Comparison of ENCODE assay signal across 35 cellular contexts in the genomic region with DNA sequence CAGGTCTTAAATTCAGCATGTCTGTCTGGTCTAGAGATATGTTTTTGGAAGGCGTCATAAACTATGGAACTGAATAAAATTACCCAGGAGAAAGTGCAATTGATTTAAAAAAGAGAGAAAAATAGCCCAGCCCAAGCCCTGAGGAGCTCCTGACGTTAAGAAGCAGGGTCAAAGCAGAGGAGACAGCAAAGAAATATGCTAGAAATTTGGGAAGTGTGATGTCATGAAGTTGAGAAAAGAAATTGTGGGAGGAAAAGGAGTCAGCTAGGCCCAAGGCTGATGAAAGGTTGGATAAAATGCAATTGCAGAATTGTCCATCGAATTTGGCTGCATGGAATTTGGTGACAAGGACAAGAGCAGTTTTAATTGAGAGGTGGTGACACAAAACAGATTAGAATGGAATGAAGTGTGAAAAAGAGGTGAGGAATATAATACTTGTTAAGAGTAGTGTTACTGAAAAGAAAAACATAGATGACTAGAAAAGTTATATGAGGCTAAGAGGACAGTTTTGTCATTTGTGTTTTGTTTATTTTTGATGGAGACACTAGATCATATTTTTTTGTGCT.
DNase-seq lines count a peak whose midpoint lies in the region; ATAC-seq, FAIRE-seq and TF ChIP-seq lines count a peak whose summit lies in the region.
"Had no signal": no experiment of that assay in that cellular context is flagged by ENCODE, and none has a peak within 500 bp of the region (broad histone marks: within the 10 kb centered on the region; RNA-seq: fewer than 3 reads in every experiment).

No MANE protein-coding gene starts in this region.

- intact Hi-C loops in Right ventricle myocardium superior (cut with DNase I) (no loop called here), cardiac septum (cut with DNase I) (no loop called here), psoas muscle (cut with DNase I) (no loop called here)

- H3K4me1 ChIP-seq in astrocyte (ENCODE audit: insufficient read depth, low read length) (no peaks in the 10 kb centered on the region), psoas muscle (no peaks in the 10 kb centered on the region), hepatocyte (ENCODE audit: insufficient read depth) (no peaks in the 10 kb centered on the region)
- H3K4me1 ChIP-seq: testis had no signal

- DNase-seq in Right ventricle myocardium superior (no peak), cardiac septum (ENCODE audit: low spot score) (no peak), astrocyte (ENCODE audit: low read depth) (peak; percentile 29), fibroblast of the aortic adventitia (ENCODE audit: low read depth) (peak; percentile 36), psoas muscle (no peak), hepatocyte (ENCODE audit: low spot score) (no peak)
- DNase-seq in stimulated activated CD4-positive, alpha-beta T cell treated with anti-CD3 and anti-CD28 coated beads, Interleukin-2, amount 100 ng/mL, for 48 hours: no peak
- DNase-seq: 8988T; activated CD4-positive, alpha-beta T cell treated with anti-CD3 and anti-CD28 coated beads, Interleukin-2, amount 50 U/mL, for 48 hours; activated CD4-positive, CD25-positive, alpha-beta regulatory T cell treated with anti-CD3 and anti-CD28 coated beads, Interleukin-2, amount 50 U/mL, for 72 hours; activated naive CD4-positive, alpha-beta T cell treated with Interleukin-2 at 50 U/mL for 16 hours; activated T-cell treated with anti-CD3 and anti-CD28 coated beads, Interleukin-2, amount 50 U/mL, for 72 hours; AML-193; Calu3; CD4-positive, CD25-positive, alpha-beta regulatory T cell; DMS79 treated with DMSO at 0.1 percent for 48 hours; effector CD8-positive, alpha-beta T cell; GOT3; Karpas-422; kidney; natural killer cell; NCI-H1417; NCI-H2029; NCI-H2227 treated with DMSO at 0.1 percent for 48 hours; NCI-H526 treated with DMSO at 0.1 percent for 48 hours; NK-92 treated with Interleukin-12 subunit alpha and Interleukin-12 subunit beta, amount 100 ng/mL, for 24 hours; occipital lobe; PC-3; T-helper 17 cell; testis had no signal

- H3K4me3 Mint-ChIP-seq in astrocyte (ENCODE audit: unreplicated experiment): no peak overlapping the region
- H3K4me3 Mint-ChIP-seq: activated T-cell treated with anti-CD3 and anti-CD28 coated beads, Interleukin-2, amount 50 U/mL, for 72 hours; brain; CD4-positive, CD25-positive, alpha-beta regulatory T cell; natural killer cell; stimulated activated memory B cell treated with anti-CD40 and anti-IgM and Interleukin-4, amounts not matched to agents 10 μg/mL and 1 μg/mL and 100 μg/mL, for 72 hours; T-helper 17 cell had no signal

- H3K9me3 ChIP-seq in astrocyte (ENCODE audit: insufficient read depth, low read depth, low read length) (no peaks in the 10 kb centered on the region), psoas muscle (no peaks in the 10 kb centered on the region), hepatocyte (ENCODE audit: low read depth) (no peaks in the 10 kb centered on the region)
- H3K9me3 ChIP-seq: testis had no signal

- H3K79me2 ChIP-seq in astrocyte (ENCODE audit: insufficient read depth, low read length) (no peaks in the 10 kb centered on the region), hepatocyte (no peaks in the 10 kb centered on the region)

- H3K4me2 ChIP-seq in astrocyte (ENCODE audit: low read length) (no peak overlapping the region), hepatocyte (no peak overlapping the region)

- H3K9me3 Mint-ChIP-seq in astrocyte (ENCODE audit: unreplicated experiment): no peaks in the 10 kb centered on the region
- H3K9me3 Mint-ChIP-seq: activated T-cell treated with anti-CD3 and anti-CD28 coated beads, Interleukin-2, amount 50 U/mL, for 72 hours; brain; CD4-positive, CD25-positive, alpha-beta regulatory T cell; natural killer cell; stimulated activated memory B cell treated with anti-CD40 and anti-IgM and Interleukin-4, amounts not matched to agents 10 μg/mL and 1 μg/mL and 100 μg/mL, for 72 hours had no signal

- no peak overlapping the region for H3K27ac Mint-ChIP-seq in astrocyte (ENCODE audit: unreplicated experiment)
- H3K27ac Mint-ChIP-seq: activated T-cell treated with anti-CD3 and anti-CD28 coated beads, Interleukin-2, amount 50 U/mL, for 72 hours; brain; CD4-positive, CD25-positive, alpha-beta regulatory T cell; natural killer cell; stimulated activated memory B cell treated with anti-CD40 and anti-IgM and Interleukin-4, amounts not matched to agents 10 μg/mL and 1 μg/mL and 100 μg/mL, for 72 hours; T-helper 17 cell had no signal

- no peaks in the 10 kb centered on the region for H3K36me3 Mint-ChIP-seq in astrocyte (ENCODE audit: low read depth, unreplicated experiment)
- H3K36me3 Mint-ChIP-seq: brain; CD4-positive, CD25-positive, alpha-beta regulatory T cell; natural killer cell; stimulated activated memory B cell treated with anti-CD40 and anti-IgM and Interleukin-4, amounts not matched to agents 10 μg/mL and 1 μg/mL and 100 μg/mL, for 72 hours had no signal

- WGBS in psoas muscle, 3 donors: 62 to 71% (median 67%) methylated on average over 3 of the region's 3 CpGs
- 74% methylated on average over 3 of the region's 3 CpGs for WGBS in hepatocyte (ENCODE audit: low lambda C conversion rate, missing lambda C conversion rate)

- no peak overlapping the region for H3K4me3 ChIP-seq in astrocyte (ENCODE audit: insufficient read depth, low read depth, low read length)
- no peak overlapping the region for H3K4me3 ChIP-seq in fibroblast of the aortic adventitia (ENCODE audit: low read depth, low read length)
- no peak overlapping the region for H3K4me3 ChIP-seq in psoas muscle
- H3K4me3 ChIP-seq in hepatocyte: no peak overlapping the region
- H3K4me3 ChIP-seq: testis had no signal

- no peak for TF ChIP-seq CTCF in astrocyte (IDR thresholded peaks at IDR 0.05; ENCODE audit: insufficient read depth, low read depth, low read length)
- no peak for TF ChIP-seq CTCF in fibroblast of the aortic adventitia (IDR thresholded peaks at IDR 0.05; ENCODE audit: insufficient read depth, low read length)
- no peak for TF ChIP-seq CTCF in psoas muscle (IDR thresholded peaks at IDR 0.05)
- TF ChIP-seq CTCF in hepatocyte (IDR thresholded peaks at IDR 0.05; ENCODE audit: poor library complexity): no peak

- H2AFZ ChIP-seq in astrocyte (ENCODE audit: low read depth, low read length): no peak overlapping the region
- no peak overlapping the region for H2AFZ ChIP-seq in hepatocyte

- H3K27ac ChIP-seq in astrocyte (ENCODE audit: low read depth, low read length) (no peak overlapping the region), temporal lobe (ENCODE audit: low read depth, low read length) (peak overlapping the region; percentile 48), psoas muscle (no peak overlapping the region), hepatocyte (no peak overlapping the region)
- H3K27ac ChIP-seq: testis had no signal

- H4K20me1 ChIP-seq in astrocyte (ENCODE audit: insufficient read depth, low read length): no peaks in the 10 kb centered on the region
- no peaks in the 10 kb centered on the region for H4K20me1 ChIP-seq in hepatocyte (ENCODE audit: insufficient read depth, poor library complexity, severe bottlenecking)

- no peak overlapping the region for H3K9ac ChIP-seq in astrocyte (ENCODE audit: low read length)

- no peak for FAIRE-seq in astrocyte (lab: Jason Lieb, UNC)
- FAIRE-seq: colon, kidney, TTC549 had no signal

- H3K27me3 ChIP-seq in astrocyte (ENCODE audit: insufficient read depth, low read length): no peaks in the 10 kb centered on the region
- no peaks in the 10 kb centered on the region for H3K27me3 ChIP-seq in psoas muscle (ENCODE audit: insufficient read depth in 3 of 3, low read length in 2 of 3)
- H3K27me3 ChIP-seq in hepatocyte: no peaks in the 10 kb centered on the region
- H3K27me3 ChIP-seq: testis had no signal

- peaks cover 2% of the 10 kb centered on the region for H3K4me1 Mint-ChIP-seq in astrocyte (ENCODE audit: low read depth, unreplicated experiment)
- H3K4me1 Mint-ChIP-seq: CD4-positive, CD25-positive, alpha-beta regulatory T cell; stimulated activated memory B cell treated with anti-CD40 and anti-IgM and Interleukin-4, amounts not matched to agents 10 μg/mL and 1 μg/mL and 100 μg/mL, for 72 hours had no signal

- no peaks in the 10 kb centered on the region for H3K27me3 Mint-ChIP-seq in astrocyte (ENCODE audit: low read depth, unreplicated experiment)
- H3K27me3 Mint-ChIP-seq: brain; stimulated activated memory B cell treated with anti-CD40 and anti-IgM and Interleukin-4, amounts not matched to agents 10 μg/mL and 1 μg/mL and 100 μg/mL, for 72 hours; T-helper 17 cell had no signal

- H3K9me2 ChIP-seq in hepatocyte (replicated peaks; ENCODE audit: insufficient read depth): no peaks in the 10 kb centered on the region

- no peaks in the 10 kb centered on the region for H3K36me3 ChIP-seq in astrocyte (ENCODE audit: insufficient read depth, low read length)
- H3K36me3 ChIP-seq in psoas muscle (ENCODE audit: insufficient read depth in 1 of 2, low read depth in 1 of 2): peaks cover 0 to 5% of the 10 kb centered on the region in 2 donors
- no peaks in the 10 kb centered on the region for H3K36me3 ChIP-seq in hepatocyte (replicated peaks; ENCODE audit: insufficient read depth, low read depth)

- ATAC-seq in Right ventricle myocardium superior (ENCODE audit: poor library complexity) (peak; percentile 64), psoas muscle (no peak)
- ATAC-seq: activated T-cell treated with anti-CD3 and anti-CD28 coated beads, Interleukin-2, amount 50 U/mL, for 72 hours; natural killer cell; PC-3; stimulated activated memory B cell treated with anti-CD40 and anti-IgM and Interleukin-4, amounts not matched to agents 10 μg/mL and 1 μg/mL and 100 μg/mL, for 72 hours; T-helper 17 cell had no signal

Comparison
In these comparisons a context has a peak if more than half of its experiments do, and no peak if none do; other contexts are left out.
1. DNase-seq: peak in astrocyte (single experiment) and fibroblast of the aortic adventitia (single experiment); none in Right ventricle myocardium superior (single experiment), cardiac septum (single experiment), psoas muscle (0 of 2), hepatocyte (single experiment) and stimulated activated CD4-positive, alpha-beta T cell treated with anti-CD3 and anti-CD28 coated beads, Interleukin-2, amount 100 ng/mL, for 48 hours (0 of 2).